8 cellular contexts compared by ENCODE assay signal in the genomic region with DNA sequence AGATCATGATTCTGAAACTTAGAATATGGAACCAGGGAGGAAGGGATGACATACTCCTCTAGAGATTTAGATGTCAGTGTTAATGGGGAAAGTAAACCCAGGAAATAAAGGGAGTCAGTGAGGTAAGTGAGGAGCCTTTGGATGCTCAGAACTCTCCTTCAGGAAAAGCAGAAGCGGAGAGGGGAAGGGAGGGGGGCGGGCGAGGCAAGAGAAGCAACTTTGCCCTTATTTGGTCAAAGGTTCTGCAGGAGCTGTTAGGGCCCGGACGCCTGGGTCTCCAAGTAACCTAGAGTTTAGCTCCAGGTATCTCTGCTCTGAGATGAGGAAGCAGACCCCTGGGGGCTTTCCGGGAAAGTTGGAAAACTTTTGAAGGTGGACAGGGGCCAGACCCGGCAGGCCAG. TPM values are rescaled to one million over a fixed set of nuclear protein-coding genes. Genes with fewer than 3 reads are reported as not detected.
A peak's percentile ranks its signal among the peaks of the same experiment; 100 is the strongest.
DNase-seq lines count a peak whose midpoint lies in the region; ATAC-seq and TF ChIP-seq lines count a peak whose summit lies in the region.

No MANE protein-coding gene starts in this region.

- H3K27me3 Mint-ChIP-seq in dendritic cell treated with granulocyte-macrophage colony-stimulating factor and Interleukin-4, amounts not matched to agents 40 ng/mL and 50 ng/mL, for 4 days = no peaks in the 10 kb centered on the region

- H4K20me1 ChIP-seq in neural cell (ENCODE audit: insufficient read depth) = no peaks in the 10 kb centered on the region

- peak overlapping the region; percentile 84 for H3K4me3 Mint-ChIP-seq in dendritic cell treated with granulocyte-macrophage colony-stimulating factor and Interleukin-4, amounts not matched to agents 40 ng/mL and 50 ng/mL, for 4 days

- H3K27ac ChIP-seq in neural cell (ENCODE audit: low read length) = no peak overlapping the region

- peaks cover 5% of the 10 kb centered on the region for H3K79me2 ChIP-seq in neural cell (replicated peaks; ENCODE audit: insufficient read depth, low read length)

- H3K9ac ChIP-seq in NT2/D1 (ENCODE audit: insufficient read length, low read depth) = peak overlapping the region; percentile 71
- H3K9ac ChIP-seq in neural cell (ENCODE audit: low read length) = no peak overlapping the region

- TF ChIP-seq CTCF in neural cell (IDR thresholded peaks at IDR 0.05; ENCODE audit: poor library complexity, severe bottlenecking) = no peak

- no peaks in the 10 kb centered on the region for H3K9me2 ChIP-seq in neural cell (ENCODE audit: insufficient read depth, low read length)

- peaks cover 69% of the 10 kb centered on the region for H3K36me3 Mint-ChIP-seq in dendritic cell treated with granulocyte-macrophage colony-stimulating factor and Interleukin-4, amounts not matched to agents 40 ng/mL and 50 ng/mL, for 4 days (ENCODE audit: low read depth)

- H3K4me3 ChIP-seq in NT2/D1 (ENCODE audit: insufficient read length, low read depth) = peak overlapping the region; percentile 97
- H3K4me3 ChIP-seq in neural cell (ENCODE audit: low read length) = peak overlapping the region; percentile 99

- H3K27ac Mint-ChIP-seq in dendritic cell treated with granulocyte-macrophage colony-stimulating factor and Interleukin-4, amounts not matched to agents 40 ng/mL and 50 ng/mL, for 4 days = peak overlapping the region; percentile 90

- no peak for TF ChIP-seq RAD21 in neural cell (conservative IDR thresholded peaks at IDR 0.05)

- TF ChIP-seq EP300 in neural cell (conservative IDR thresholded peaks at IDR 0.05; ENCODE audit: poor library complexity, severe bottlenecking) = no peak

- no peaks in the 10 kb centered on the region for H3F3A ChIP-seq in neural cell (ENCODE audit: insufficient read depth, low read length, poor library complexity, severe bottlenecking)

- intact Hi-C loops in dendritic cell treated with granulocyte-macrophage colony-stimulating factor and Interleukin-4, amounts not matched to agents 40 ng/mL and 50 ng/mL, for 4 days (cut with micrococcal nuclease) = loop anchor here (5.0 kb wide), 2 partner anchors 40 kb away; a partner anchor contains a TSS

- H3K27me3 ChIP-seq in NT2/D1 (ENCODE audit: insufficient read depth, insufficient read length) (no peaks in the 10 kb centered on the region), neural cell (ENCODE audit: insufficient read depth, low read depth, low read length) (peaks cover 3% of the 10 kb centered on the region)

- no peaks in the 10 kb centered on the region for H3K9me3 ChIP-seq in NT2/D1 (ENCODE audit: insufficient read depth, low read length)
- H3K9me3 ChIP-seq in neural cell (ENCODE audit: low read length) = no peaks in the 10 kb centered on the region

- H3K9me3 Mint-ChIP-seq in dendritic cell treated with granulocyte-macrophage colony-stimulating factor and Interleukin-4, amounts not matched to agents 40 ng/mL and 50 ng/mL, for 4 days = no peaks in the 10 kb centered on the region

- no peak for ATAC-seq in HG03571 (IDR thresholded peaks at IDR 0.05; ENCODE audit: unreplicated experiment)

- H2AFZ ChIP-seq in neural cell (ENCODE audit: low read depth, low read length) = no peak overlapping the region

- peak; percentile 45 for DNase-seq in GF-D8 (lab: John Stamatoyannopoulos, UW)
- DNase-seq in NT2/D1 (ENCODE audit: low read depth, low spot score) = no peak
- no peak for DNase-seq in HT-29 (ENCODE audit: low spot score)
- DNase-seq in COLO829 (ENCODE audit: low spot score) = no peak
- DNase-seq in DMS114 treated with DMSO at 0.1 percent for 48 hours (lab: John Stamatoyannopoulos, UW; ENCODE audit: unreplicated experiment) = no peak

- no peak overlapping the region for H3K4me2 ChIP-seq in neural cell (ENCODE audit: low read length)

- H3K36me3 ChIP-seq in NT2/D1 (ENCODE audit: insufficient read depth, insufficient read length, low read length) (peaks cover 60% of the 10 kb centered on the region), neural cell (ENCODE audit: insufficient read depth, low read length) (no peaks in the 10 kb centered on the region)

- H3K4me1 ChIP-seq in NT2/D1 (ENCODE audit: insufficient read depth, insufficient read length) = peaks cover 2% of the 10 kb centered on the region

- peaks cover 73% of the 10 kb centered on the region for H3K4me1 Mint-ChIP-seq in dendritic cell treated with granulocyte-macrophage colony-stimulating factor and Interleukin-4, amounts not matched to agents 40 ng/mL and 50 ng/mL, for 4 days (ENCODE audit: low read depth)

TF ChIP-seq in neural cell, 6 proteins besides CTCF, POLR2A, EP300 and RAD21:
- TF ChIP-seq POLR2AphosphoS5 (IDR thresholded peaks at IDR 0.05) (no peak), SMC3 (conservative IDR thresholded peaks at IDR 0.05; ENCODE audit: poor library complexity) (no peak), EZH2 (IDR thresholded peaks at IDR 0.05; ENCODE audit: borderline replicate concordance, insufficient read depth, low read length, poor library complexity, severe bottlenecking) (no peak), MXI1 (conservative IDR thresholded peaks at IDR 0.05; ENCODE audit: poor library complexity, severe bottlenecking) (no peak), TAF1 (IDR thresholded peaks at IDR 0.05; ENCODE audit: low read depth) (no peak)
- TF ChIP-seq, protein P1, sequence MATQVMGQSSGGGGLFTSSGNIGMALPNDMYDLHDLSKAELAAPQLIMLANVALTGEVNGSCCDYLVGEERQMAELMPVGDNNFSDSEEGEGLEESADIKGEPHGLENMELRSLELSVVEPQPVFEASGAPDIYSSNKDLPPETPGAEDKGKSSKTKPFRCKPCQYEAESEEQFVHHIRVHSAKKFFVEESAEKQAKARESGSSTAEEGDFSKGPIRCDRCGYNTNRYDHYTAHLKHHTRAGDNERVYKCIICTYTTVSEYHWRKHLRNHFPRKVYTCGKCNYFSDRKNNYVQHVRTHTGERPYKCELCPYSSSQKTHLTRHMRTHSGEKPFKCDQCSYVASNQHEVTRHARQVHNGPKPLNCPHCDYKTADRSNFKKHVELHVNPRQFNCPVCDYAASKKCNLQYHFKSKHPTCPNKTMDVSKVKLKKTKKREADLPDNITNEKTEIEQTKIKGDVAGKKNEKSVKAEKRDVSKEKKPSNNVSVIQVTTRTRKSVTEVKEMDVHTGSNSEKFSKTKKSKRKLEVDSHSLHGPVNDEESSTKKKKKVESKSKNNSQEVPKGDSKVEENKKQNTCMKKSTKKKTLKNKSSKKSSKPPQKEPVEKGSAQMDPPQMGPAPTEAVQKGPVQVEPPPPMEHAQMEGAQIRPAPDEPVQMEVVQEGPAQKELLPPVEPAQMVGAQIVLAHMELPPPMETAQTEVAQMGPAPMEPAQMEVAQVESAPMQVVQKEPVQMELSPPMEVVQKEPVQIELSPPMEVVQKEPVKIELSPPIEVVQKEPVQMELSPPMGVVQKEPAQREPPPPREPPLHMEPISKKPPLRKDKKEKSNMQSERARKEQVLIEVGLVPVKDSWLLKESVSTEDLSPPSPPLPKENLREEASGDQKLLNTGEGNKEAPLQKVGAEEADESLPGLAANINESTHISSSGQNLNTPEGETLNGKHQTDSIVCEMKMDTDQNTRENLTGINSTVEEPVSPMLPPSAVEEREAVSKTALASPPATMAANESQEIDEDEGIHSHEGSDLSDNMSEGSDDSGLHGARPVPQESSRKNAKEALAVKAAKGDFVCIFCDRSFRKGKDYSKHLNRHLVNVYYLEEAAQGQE (IDR thresholded peaks at IDR 0.05; ENCODE audit: borderline replicate concordance) = no peak

RNA-seq across cellular contexts. Expression of a gene that starts 1.3 kb away (rescaled TPM):
- polyA plus RNA-seq in neural cell = 145 and 230 TPM in 2 replicates
- polyA minus RNA-seq in neural cell = 72.3 and 78.0 TPM in 2 replicates
- total RNA-seq in HT-29 (2014; rRNA removed; shearing (Covaris generic)) = 2,317 and 2,656 TPM in 2 replicates

RNA-seq across cellular contexts. Expression of a gene that starts 3.9 kb away (rescaled TPM):
- polyA plus RNA-seq in neural cell = 0.54 and 2.3 TPM in 2 replicates
- 0.97 TPM in 1 of 2 replicates, not detected in the other for polyA minus RNA-seq in neural cell
- 2.8 and 4.7 TPM in 2 replicates for total RNA-seq in HT-29 (2014; rRNA removed; shearing (Covaris generic))

RNA-seq across cellular contexts. Expression of a gene that starts 6.9 kb away (rescaled TPM):
- polyA plus RNA-seq in neural cell = 52.5 and 64.1 TPM in 2 replicates
- polyA minus RNA-seq in neural cell = 33.3 and 40.9 TPM in 2 replicates
- total RNA-seq in HT-29 (2014; rRNA removed; shearing (Covaris generic)) = 51.1 and 62.9 TPM in 2 replicates

RNA-seq across cellular contexts. Expression of a gene that starts 7.2 kb away (rescaled TPM):
- 140 and 172 TPM in 2 replicates for polyA plus RNA-seq in neural cell
- polyA minus RNA-seq in neural cell = 66.2 and 91.5 TPM in 2 replicates
- total RNA-seq in HT-29 (2014; rRNA removed; shearing (Covaris generic)) = 58.8 and 83.6 TPM in 2 replicates

RNA-seq across cellular contexts. Expression of a gene that starts 14.9 kb away (rescaled TPM):
- not detected in 2 replicates for polyA plus RNA-seq in neural cell
- not detected in 2 replicates for polyA minus RNA-seq in neural cell
- not detected in 2 replicates for total RNA-seq in HT-29 (2014; rRNA removed; shearing (Covaris generic))
